Comparison of ENCODE assay signal across 11 cellular contexts in genomic region chr9:38018230-38018963, GRCh38. TPM values are rescaled to one million over a fixed set of nuclear protein-coding genes. Genes with fewer than 3 reads are reported as not detected.
A peak's percentile ranks its signal among the peaks of the same experiment; 100 is the strongest.
DNase-seq lines count a peak whose midpoint lies in the region; ATAC-seq and TF ChIP-seq lines count a peak whose summit lies in the region.
"Had no signal": no experiment of that assay in that cellular context is flagged by ENCODE, and none has a peak within 500 bp of the region (broad histone marks: within the 10 kb centered on the region; RNA-seq: fewer than 3 reads in every experiment).

No MANE protein-coding gene starts in this region.

- CTCF ChIA-PET in A673 (lab: Charles Lee): no interaction called here
- CTCF ChIA-PET in RWPE1 (lab: Yijun Ruan, JAX): no interaction called here

- H3K4me2 ChIP-seq in neural cell (ENCODE audit: low read length): peak overlapping the region; percentile 43

- H3F3A ChIP-seq in neural cell (ENCODE audit: insufficient read depth, low read length, poor library complexity, severe bottlenecking): no peaks in the 10 kb centered on the region

- peaks cover 14% of the 10 kb centered on the region for H3K4me1 Mint-ChIP-seq in CD14-positive monocyte
- H3K4me1 Mint-ChIP-seq: central memory CD8-positive, alpha-beta T cell; naive B cell had no signal

- H2AFZ ChIP-seq in neural cell (ENCODE audit: low read depth, low read length): no peak overlapping the region

- H3K9me3 Mint-ChIP-seq in CD14-positive monocyte: peaks cover 0 to 2% (median 0%) of the 10 kb centered on the region in 7 donors
- H3K9me3 Mint-ChIP-seq: central memory CD8-positive, alpha-beta T cell had no signal

- peaks cover 11 to 14% of the 10 kb centered on the region in 2 donors for H3K36me3 Mint-ChIP-seq in CD14-positive monocyte
- H3K36me3 Mint-ChIP-seq: naive B cell had no signal

- TF ChIP-seq RAD21 in neural cell (conservative IDR thresholded peaks at IDR 0.05): no peak

- no peak for TF ChIP-seq EP300 in neural cell (conservative IDR thresholded peaks at IDR 0.05; ENCODE audit: poor library complexity, severe bottlenecking)

- no peaks in the 10 kb centered on the region for H4K20me1 ChIP-seq in neural cell (ENCODE audit: insufficient read depth)

- no peak overlapping the region for H3K4me3 ChIP-seq in A673 (ENCODE audit: low read depth, low read length, poor library complexity, severe bottlenecking)
- H3K4me3 ChIP-seq in neural cell (ENCODE audit: low read length): peak overlapping the region; percentile 53

- POLR2A ChIA-PET in A673 (lab: Charles Lee; ENCODE audit: low non-redundant PET): no interaction called here
- POLR2A ChIA-PET in RWPE1 (lab: Yijun Ruan, JAX; ENCODE audit: low non-redundant PET): no interaction called here

- peaks cover 0 to 6% (median 0%) of the 10 kb centered on the region in 3 donors for H3K27me3 Mint-ChIP-seq in CD14-positive monocyte (ENCODE audit: low read depth in 3 of 3)

- H3K9me3 ChIP-seq in A673 (ENCODE audit: low read depth, low read length, poor library complexity, severe bottlenecking): no peaks in the 10 kb centered on the region
- no peaks in the 10 kb centered on the region for H3K9me3 ChIP-seq in neural cell (ENCODE audit: low read length)

- peaks cover 66% of the 10 kb centered on the region for H3K79me2 ChIP-seq in neural cell (replicated peaks; ENCODE audit: insufficient read depth, low read length)

- peak overlapping the region; percentile 45 for H3K9ac ChIP-seq in neural cell (ENCODE audit: low read length)

- peaks cover 54% of the 10 kb centered on the region for H3K4me1 ChIP-seq in A673 (ENCODE audit: insufficient read depth, low read length, poor library complexity, severe bottlenecking)

- intact Hi-C loops in A673 (cut with micrococcal nuclease; ENCODE audit: unreplicated experiment): no loop called here
- intact Hi-C loops in CD14-positive monocyte (cut with micrococcal nuclease): loop anchor here in 1 of 2 donors (10.0 kb wide), 2 partner anchors 46 to 104 kb away; partner anchors contain the start of gene SHB

- TF ChIP-seq CTCF in A673 (conservative IDR thresholded peaks at IDR 0.05; ENCODE audit: low read depth, low read length) (no peak), RWPE1 (conservative IDR thresholded peaks at IDR 0.05; ENCODE audit: low read depth) (no peak), neural cell (IDR thresholded peaks at IDR 0.05; ENCODE audit: poor library complexity, severe bottlenecking) (no peak), CD14-positive monocyte (IDR thresholded peaks at IDR 0.05) (no peak)

- H3K27ac ChIP-seq in A673 (ENCODE audit: low read depth, low read length, poor library complexity, severe bottlenecking): peak overlapping the region; percentile 70
- H3K27ac ChIP-seq in RWPE1: peak overlapping the region; percentile 88
- H3K27ac ChIP-seq in epithelial cell of prostate: peak overlapping the region; percentile 71
- H3K27ac ChIP-seq in neural cell (ENCODE audit: low read length): peak overlapping the region; percentile 77

- H3K4me3 Mint-ChIP-seq in CD14-positive monocyte: no peak overlapping the region
- H3K4me3 Mint-ChIP-seq: central memory CD8-positive, alpha-beta T cell; naive B cell had no signal

- H3K27ac Mint-ChIP-seq in CD14-positive monocyte: peak overlapping the region in 2 of 7 donors; percentile 42 to 65
- H3K27ac Mint-ChIP-seq: naive B cell had no signal

- no peak for ATAC-seq in GM21515 (IDR thresholded peaks at IDR 0.05; ENCODE audit: unreplicated experiment)

- H3K27me3 ChIP-seq in A673 (replicated peaks; ENCODE audit: insufficient read depth, low read depth, low read length, poor library complexity): no peaks in the 10 kb centered on the region
- no peaks in the 10 kb centered on the region for H3K27me3 ChIP-seq in neural cell (ENCODE audit: insufficient read depth, low read depth, low read length)

- H3K9me2 ChIP-seq in neural cell (ENCODE audit: insufficient read depth, low read length): no peaks in the 10 kb centered on the region

- H3K36me3 ChIP-seq in A673 (ENCODE audit: insufficient read depth, low read length, poor library complexity, severe bottlenecking) (no peaks in the 10 kb centered on the region), neural cell (ENCODE audit: insufficient read depth, low read length) (no peaks in the 10 kb centered on the region)

- DNase-seq in A673 (ENCODE audit: low spot score) (no peak), RWPE1 (ENCODE audit: low spot score) (no peak), epithelial cell of prostate (ENCODE audit: low read depth, low spot score) (no peak), NCI-H1092 treated with DMSO at 0.1 percent for 48 hours (lab: John Stamatoyannopoulos, UW) (no peak), CD14-positive monocyte (ENCODE audit: low spot score) (no peak)
- no peak for DNase-seq in activated CD4-positive, alpha-beta T cell treated with anti-CD3 and anti-CD28 coated beads for 1 hour
- DNase-seq: naive B cell, T-helper 9 cell had no signal

- no TSS peak for BruUV-seq in A673 (replicated peaks; lab: Mats Ljungman, UMichigan)

TF ChIP-seq in neural cell, 6 proteins besides CTCF, POLR2A, EP300 and RAD21:
- TF ChIP-seq EZH2 (IDR thresholded peaks at IDR 0.05; ENCODE audit: borderline replicate concordance, insufficient read depth, low read length, poor library complexity, severe bottlenecking) (no peak), SMC3 (conservative IDR thresholded peaks at IDR 0.05; ENCODE audit: poor library complexity) (no peak), POLR2AphosphoS5 (IDR thresholded peaks at IDR 0.05) (no peak), MXI1 (conservative IDR thresholded peaks at IDR 0.05; ENCODE audit: poor library complexity, severe bottlenecking) (no peak), TAF1 (IDR thresholded peaks at IDR 0.05; ENCODE audit: low read depth) (no peak)
- TF ChIP-seq, protein P1, sequence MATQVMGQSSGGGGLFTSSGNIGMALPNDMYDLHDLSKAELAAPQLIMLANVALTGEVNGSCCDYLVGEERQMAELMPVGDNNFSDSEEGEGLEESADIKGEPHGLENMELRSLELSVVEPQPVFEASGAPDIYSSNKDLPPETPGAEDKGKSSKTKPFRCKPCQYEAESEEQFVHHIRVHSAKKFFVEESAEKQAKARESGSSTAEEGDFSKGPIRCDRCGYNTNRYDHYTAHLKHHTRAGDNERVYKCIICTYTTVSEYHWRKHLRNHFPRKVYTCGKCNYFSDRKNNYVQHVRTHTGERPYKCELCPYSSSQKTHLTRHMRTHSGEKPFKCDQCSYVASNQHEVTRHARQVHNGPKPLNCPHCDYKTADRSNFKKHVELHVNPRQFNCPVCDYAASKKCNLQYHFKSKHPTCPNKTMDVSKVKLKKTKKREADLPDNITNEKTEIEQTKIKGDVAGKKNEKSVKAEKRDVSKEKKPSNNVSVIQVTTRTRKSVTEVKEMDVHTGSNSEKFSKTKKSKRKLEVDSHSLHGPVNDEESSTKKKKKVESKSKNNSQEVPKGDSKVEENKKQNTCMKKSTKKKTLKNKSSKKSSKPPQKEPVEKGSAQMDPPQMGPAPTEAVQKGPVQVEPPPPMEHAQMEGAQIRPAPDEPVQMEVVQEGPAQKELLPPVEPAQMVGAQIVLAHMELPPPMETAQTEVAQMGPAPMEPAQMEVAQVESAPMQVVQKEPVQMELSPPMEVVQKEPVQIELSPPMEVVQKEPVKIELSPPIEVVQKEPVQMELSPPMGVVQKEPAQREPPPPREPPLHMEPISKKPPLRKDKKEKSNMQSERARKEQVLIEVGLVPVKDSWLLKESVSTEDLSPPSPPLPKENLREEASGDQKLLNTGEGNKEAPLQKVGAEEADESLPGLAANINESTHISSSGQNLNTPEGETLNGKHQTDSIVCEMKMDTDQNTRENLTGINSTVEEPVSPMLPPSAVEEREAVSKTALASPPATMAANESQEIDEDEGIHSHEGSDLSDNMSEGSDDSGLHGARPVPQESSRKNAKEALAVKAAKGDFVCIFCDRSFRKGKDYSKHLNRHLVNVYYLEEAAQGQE (IDR thresholded peaks at IDR 0.05; ENCODE audit: borderline replicate concordance): no peak

RNA-seq across cellular contexts. Expression of gene SHB, which starts 50.6 kb away (rescaled TPM):
- total RNA-seq in A673 (2021): 14.7 and 20.7 TPM in 2 replicates
- polyA plus RNA-seq in neural cell (17.5 and 19.4 TPM in 2 replicates), CD14-positive monocyte (under 1 TPM; 0.27 to 0.31 TPM)
- 38.4 and 43.1 TPM in 2 replicates for polyA minus RNA-seq in neural cell

Comparison
In these comparisons a context has a peak if more than half of its experiments do, and no peak if none do; other contexts are left out.
1. RNA of gene SHB, which starts 50.6 kb away (polyA plus RNA-seq): 17.5 to 19.4 TPM in neural cell; 0.27 to 0.31 TPM in CD14-positive monocyte; every median in the first group is over 10 times any median in the second.
2. Peak in every context shown above with its lines, with median percentiles within 50 percentile points of each other: H3K27ac ChIP-seq.